Comparison of ENCODE assay signal across 12 cellular contexts in genomic region chr6:134253681-134254080, GRCh38.
A peak's percentile ranks its signal among the peaks of the same experiment; 100 is the strongest.
DNase-seq lines count a peak whose midpoint lies in the region; ATAC-seq and TF ChIP-seq lines count a peak whose summit lies in the region.
"Had no signal": no experiment of that assay in that cellular context is flagged by ENCODE, and none has a peak within 500 bp of the region (broad histone marks: within the 10 kb centered on the region; RNA-seq: fewer than 3 reads in every experiment).

No MANE protein-coding gene starts in this region.

- H2AK5ac ChIP-seq in IMR-90 (ENCODE audit: low read depth, low read length) (no peak overlapping the region), mesenchymal stem cell (ENCODE audit: low read length, severe bottlenecking) (no peak overlapping the region)

- H4K91ac ChIP-seq in IMR-90 (ENCODE audit: insufficient read depth, low read depth, low read length) (no peak overlapping the region), mesenchymal stem cell (ENCODE audit: low read length) (no peak overlapping the region)

- no peak overlapping the region for H3K4me2 ChIP-seq in IMR-90 (ENCODE audit: low read depth, low read length)
- H3K4me2 ChIP-seq in mesenchymal stem cell (ENCODE audit: low read length, poor library complexity, severe bottlenecking), result no peak overlapping the region

- H3K27ac ChIP-seq in IMR-90 (ENCODE audit: insufficient read depth, low read length) (no peak overlapping the region), mesenchymal stem cell (ENCODE audit: low read length, poor library complexity, severe bottlenecking) (no peak overlapping the region), transverse colon (no peak overlapping the region)

- H3K4ac ChIP-seq in IMR-90 (ENCODE audit: low read depth, low read length), result no peak overlapping the region
- H3K4ac ChIP-seq in mesenchymal stem cell (ENCODE audit: low read depth in 1 of 2, low read length in 2 of 2), result no peak overlapping the region

- no peak for TF ChIP-seq EP300 in transverse colon (IDR thresholded peaks at IDR 0.05; ENCODE audit: low read depth)

- H2BK5ac ChIP-seq in IMR-90 (ENCODE audit: low read depth, low read length, poor library complexity, severe bottlenecking), result no peak overlapping the region
- H2BK5ac ChIP-seq in mesenchymal stem cell (ENCODE audit: low read depth, low read length, poor library complexity, severe bottlenecking), result no peak overlapping the region

- H3K36me3 ChIP-seq in IMR-90 (ENCODE audit: control insufficient read depth, insufficient read depth, low read length) (no peaks in the 10 kb centered on the region), mesenchymal stem cell (ENCODE audit: control insufficient read depth in 1 of 2, insufficient read depth in 2 of 2, low read depth in 1 of 2, low read length in 2 of 2) (no peaks in the 10 kb centered on the region), BE2C (no peaks in the 10 kb centered on the region), transverse colon (no peaks in the 10 kb centered on the region)

- H3K4me1 ChIP-seq in IMR-90 (ENCODE audit: control insufficient read depth, insufficient read depth, low read length), result peaks cover 9% of the 10 kb centered on the region
- H3K4me1 ChIP-seq in mesenchymal stem cell (ENCODE audit: control insufficient read depth, insufficient read depth, low read depth, low read length), result peaks cover 6% of the 10 kb centered on the region
- peaks cover 4% of the 10 kb centered on the region; the same call in 1 of the 2 replicates for H3K4me1 ChIP-seq in BE2C
- peaks cover 0 to 18% (median 0%) of the 10 kb centered on the region in 4 donors for H3K4me1 ChIP-seq in transverse colon

- H2BK15ac ChIP-seq in IMR-90 (ENCODE audit: low read depth, low read length) (no peak overlapping the region), mesenchymal stem cell (ENCODE audit: low read depth, poor library complexity, severe bottlenecking) (no peak overlapping the region)

- no peak overlapping the region for H3K56ac ChIP-seq in IMR-90 (ENCODE audit: extremely low read depth, insufficient read depth, low read length)

- H2BK120ac ChIP-seq in IMR-90 (ENCODE audit: low read depth, low read length) (no peak overlapping the region), mesenchymal stem cell (ENCODE audit: low read depth, low read length) (no peak overlapping the region)

- DNase-seq in A172 (ENCODE audit: low spot score) (peak; percentile 35), IMR-90 (peak; percentile 13), epidermal melanocyte (ENCODE audit: insufficient read length, low spot score) (peak; percentile 57), mesenchymal stem cell (peak; percentile 26), D341Med (ENCODE audit: low spot score) (no peak), BE2C (no peak), transverse colon (no peak)
- DNase-seq: glutamatergic neuron, NCI-H1417 treated with DMSO at 0.1 percent for 48 hours, T-helper 9 cell had no signal

- H4K20me1 ChIP-seq in IMR-90 (ENCODE audit: insufficient read depth, low read length), result no peaks in the 10 kb centered on the region

- TF ChIP-seq POLR2A in IMR-90 (IDR thresholded peaks at IDR 0.05; ENCODE audit: low read depth, low read length) (no peak), transverse colon (IDR thresholded peaks at IDR 0.05) (no peak)

- H3K14ac ChIP-seq in IMR-90 (replicated peaks; ENCODE audit: low read depth, low read length) (no peak overlapping the region), mesenchymal stem cell (ENCODE audit: low read length in 2 of 2) (no peak overlapping the region)

- no peak overlapping the region for H4K5ac ChIP-seq in IMR-90 (ENCODE audit: low read depth, low read length)

- 73% methylated on average over 5 of the region's 7 CpGs; no CpG with 5 or more reads in 1 of the 2 experiments for WGBS in IMR-90 (ENCODE audit: extremely low coverage in 2 of 2, insufficient read length in 1 of 2), 2 experiments
- 43% methylated on average over 7 of the region's 7 CpGs for WGBS in mesenchymal stem cell
- WGBS in transverse colon (ENCODE audit: low coverage in 1 of 2), 2 donors, result 85 to 90% methylated on average over 2 to 7 of the region's 7 CpGs

- H2AFZ ChIP-seq in IMR-90 (replicated peaks; ENCODE audit: low read length, poor library complexity), result no peak overlapping the region
- H2AFZ ChIP-seq in mesenchymal stem cell (ENCODE audit: low read depth, low read length), result no peak overlapping the region

- no peak overlapping the region for H2BK20ac ChIP-seq in IMR-90 (ENCODE audit: low read depth, low read length)

- H3K18ac ChIP-seq in IMR-90 (ENCODE audit: low read depth, low read length) (no peak overlapping the region), mesenchymal stem cell (ENCODE audit: low read depth in 1 of 2, low read length in 2 of 2) (no peak overlapping the region)

- H4K8ac ChIP-seq in IMR-90 (ENCODE audit: low read depth in 2 of 2, low read length in 2 of 2) (no peak overlapping the region), mesenchymal stem cell (ENCODE audit: low read length) (no peak overlapping the region)

- no peaks in the 10 kb centered on the region for H3K9me1 ChIP-seq in IMR-90 (ENCODE audit: insufficient read depth, low read length)

- in situ Hi-C loops in IMR-90 (cut with MboI; ENCODE audit: low sequenced_read_pairs) (no loop called here), transverse colon (cut with MboI; ENCODE audit: low pct_ligation_motif_present in 1 of 4, low pct_unique_long_range_greater_than_20kb in 1 of 4, low sequenced_read_pairs in 3 of 4) (no loop called here)

- no peak overlapping the region for H3K23ac ChIP-seq in IMR-90 (ENCODE audit: low read depth, low read length)
- H3K23ac ChIP-seq in mesenchymal stem cell (ENCODE audit: low read length in 2 of 2), result no peak overlapping the region

- H3K4me3 ChIP-seq in IMR-90 (ENCODE audit: insufficient read depth, low read depth, low read length) (no peak overlapping the region), mesenchymal stem cell (ENCODE audit: insufficient read depth in 1 of 2, low read depth in 1 of 2, low read length in 2 of 2) (no peak overlapping the region), BE2C (ENCODE audit: low read depth, low read length) (no peak overlapping the region), transverse colon (no peak overlapping the region)

- dilution Hi-C loops in IMR-90 (cut with HindIII; ENCODE audit: low sequenced_read_pairs, unreplicated experiment), result no loop called here

- no peaks in the 10 kb centered on the region for H3K27me3 ChIP-seq in IMR-90 (ENCODE audit: control insufficient read depth, insufficient read depth, low read length)
- H3K27me3 ChIP-seq in mesenchymal stem cell (ENCODE audit: control insufficient read depth in 1 of 2, insufficient read depth in 1 of 2, low read length in 2 of 2), result no peaks in the 10 kb centered on the region
- H3K27me3 ChIP-seq in BE2C, result no peaks in the 10 kb centered on the region
- H3K27me3 ChIP-seq in transverse colon, result no peaks in the 10 kb centered on the region

- ATAC-seq in IMR-90 (ENCODE audit: low read depth), result no peak
- no peak for ATAC-seq in GM21447 (IDR thresholded peaks at IDR 0.05; ENCODE audit: unreplicated experiment)
- ATAC-seq: natural killer cell treated with Interleukin-12 subunit alpha and Interleukin-12 subunit beta and Interleukin-15 and Interleukin-18, amount 100 ng/mL, for 72 hours had no signal

- H2BK12ac ChIP-seq in mesenchymal stem cell (ENCODE audit: low read length in 2 of 2), result no peak overlapping the region

- intact Hi-C loops in IMR-90 (cut with micrococcal nuclease) (no loop called here), transverse colon (cut with DNase I; ENCODE audit: low total_unique reads) (no loop called here)

- H3K79me1 ChIP-seq in IMR-90 (ENCODE audit: low read depth in 1 of 2, low read length in 2 of 2) (no peaks in the 10 kb centered on the region), mesenchymal stem cell (replicated peaks; ENCODE audit: low read length, poor library complexity, severe bottlenecking) (no peaks in the 10 kb centered on the region)

- POLR2A ChIA-PET in IMR-90 (lab: Charles Lee; ENCODE audit: unreplicated experiment), result no interaction called here

- TF ChIP-seq RAD21 in IMR-90 (IDR thresholded peaks at IDR 0.05; ENCODE audit: low read length), result no peak

- no TSS peak for BruUV-seq in IMR-90 (replicated peaks; lab: Mats Ljungman, UMichigan)

- no peak overlapping the region for H2AK9ac ChIP-seq in IMR-90 (replicated peaks; ENCODE audit: low read depth, low read length, poor library complexity)

- no peak overlapping the region for H3K9ac ChIP-seq in IMR-90 (ENCODE audit: low read depth, low read length)
- peak overlapping the region; percentile 45 for H3K9ac ChIP-seq in mesenchymal stem cell (ENCODE audit: low read length)

- CTCF ChIA-PET in IMR-90 (lab: Yijun Ruan, JAX), result interaction anchor here (0.8 kb wide), 1 partner anchor 64 kb away, joined by 3 read pairs; the partner anchor contains the start of gene SGK1

- TF ChIP-seq CTCF in IMR-90 (conservative IDR thresholded peaks at IDR 0.05; ENCODE audit: low read depth, low read length), result no peak
- no peak for TF ChIP-seq CTCF in BE2C (IDR thresholded peaks at IDR 0.05; ENCODE audit: low read depth, low read length)
- TF ChIP-seq CTCF in transverse colon (IDR thresholded peaks at IDR 0.05), result no peak

- H3K9me3 ChIP-seq in IMR-90 (ENCODE audit: control insufficient read depth, insufficient read depth, low read length) (no peaks in the 10 kb centered on the region), mesenchymal stem cell (ENCODE audit: control insufficient read depth, low read length) (no peaks in the 10 kb centered on the region), BE2C (no peaks in the 10 kb centered on the region), transverse colon (no peaks in the 10 kb centered on the region)

TF ChIP-seq in IMR-90, 13 proteins besides CTCF, POLR2A, EP300 and RAD21:
- 0 out of 2 replicates have a peak, but pooled peaks have one; percentile 3 for TF ChIP-seq MAFK (IDR thresholded peaks at IDR 0.05; ENCODE audit: low read depth, low read length)
- TF ChIP-seq CEBPB (IDR thresholded peaks at IDR 0.05; ENCODE audit: low read depth, low read length), result no peak
- TF ChIP-seq, protein P1, sequence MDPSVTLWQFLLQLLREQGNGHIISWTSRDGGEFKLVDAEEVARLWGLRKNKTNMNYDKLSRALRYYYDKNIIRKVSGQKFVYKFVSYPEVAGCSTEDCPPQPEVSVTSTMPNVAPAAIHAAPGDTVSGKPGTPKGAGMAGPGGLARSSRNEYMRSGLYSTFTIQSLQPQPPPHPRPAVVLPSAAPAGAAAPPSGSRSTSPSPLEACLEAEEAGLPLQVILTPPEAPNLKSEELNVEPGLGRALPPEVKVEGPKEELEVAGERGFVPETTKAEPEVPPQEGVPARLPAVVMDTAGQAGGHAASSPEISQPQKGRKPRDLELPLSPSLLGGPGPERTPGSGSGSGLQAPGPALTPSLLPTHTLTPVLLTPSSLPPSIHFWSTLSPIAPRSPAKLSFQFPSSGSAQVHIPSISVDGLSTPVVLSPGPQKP (IDR thresholded peaks at IDR 0.05; ENCODE audit: borderline replicate concordance, low read depth, low read length), result no peak
- no peak for TF ChIP-seq BHLHE40 (IDR thresholded peaks at IDR 0.05; ENCODE audit: low read depth, low read length)

Comparison
In these comparisons a context has a peak if more than half of its experiments do, and no peak if none do; other contexts are left out.
1. DNase-seq: peak in A172 (single experiment), IMR-90 (single experiment), epidermal melanocyte (single experiment) and mesenchymal stem cell (single experiment); none in D341Med (single experiment), BE2C (single experiment) and transverse colon (single experiment).